Comparison of ENCODE assay signal across 1 cellular context in the genomic region with DNA sequence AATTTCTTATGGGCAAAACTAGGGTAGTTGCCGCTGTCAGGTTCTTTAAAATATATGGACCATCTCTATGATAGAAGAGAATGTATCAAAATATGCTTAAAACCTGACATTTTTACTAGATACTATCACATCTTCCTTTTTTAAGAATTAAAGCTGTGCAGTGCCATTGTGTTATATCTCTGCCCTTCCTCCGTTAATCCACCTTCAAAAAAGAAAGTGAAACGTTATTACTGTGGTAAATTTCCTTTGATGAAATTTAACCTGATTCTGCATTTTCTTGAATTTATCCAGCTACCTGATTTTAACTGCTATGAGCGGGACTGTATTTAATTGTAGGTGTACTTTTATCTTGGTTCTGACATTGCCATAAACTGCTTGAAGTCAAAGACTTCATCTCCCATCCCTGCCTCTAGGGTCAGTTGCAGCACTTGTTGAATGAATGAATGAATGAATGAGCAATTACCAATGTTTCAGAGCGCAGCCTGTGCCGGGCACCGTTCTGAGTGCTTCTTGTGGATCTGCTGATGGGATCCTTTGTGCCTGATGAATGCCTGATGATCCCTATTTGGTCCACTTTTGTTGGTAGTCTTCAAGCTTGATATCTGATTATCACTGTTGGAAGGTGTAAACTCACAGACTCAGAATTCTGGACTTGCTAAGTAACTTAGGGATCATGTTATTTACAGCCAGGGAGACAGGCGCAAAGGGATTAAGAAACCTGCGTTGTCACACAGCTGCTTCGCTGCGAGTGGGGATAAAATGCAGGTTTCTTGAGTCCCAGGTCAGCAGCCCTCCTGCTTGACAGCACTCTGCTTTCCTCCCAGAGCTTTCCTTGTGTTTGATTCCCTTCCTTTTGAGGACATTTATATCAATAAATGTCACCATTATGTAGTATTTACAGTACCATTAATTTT.
TF ChIP-seq lines count a peak whose summit lies in the region.

No MANE protein-coding gene starts in this region.

TF ChIP-seq in liver, 16 proteins besides CTCF, POLR2A, EP300 and RAD21 (continued from another document):
- TF ChIP-seq, protein P1, sequence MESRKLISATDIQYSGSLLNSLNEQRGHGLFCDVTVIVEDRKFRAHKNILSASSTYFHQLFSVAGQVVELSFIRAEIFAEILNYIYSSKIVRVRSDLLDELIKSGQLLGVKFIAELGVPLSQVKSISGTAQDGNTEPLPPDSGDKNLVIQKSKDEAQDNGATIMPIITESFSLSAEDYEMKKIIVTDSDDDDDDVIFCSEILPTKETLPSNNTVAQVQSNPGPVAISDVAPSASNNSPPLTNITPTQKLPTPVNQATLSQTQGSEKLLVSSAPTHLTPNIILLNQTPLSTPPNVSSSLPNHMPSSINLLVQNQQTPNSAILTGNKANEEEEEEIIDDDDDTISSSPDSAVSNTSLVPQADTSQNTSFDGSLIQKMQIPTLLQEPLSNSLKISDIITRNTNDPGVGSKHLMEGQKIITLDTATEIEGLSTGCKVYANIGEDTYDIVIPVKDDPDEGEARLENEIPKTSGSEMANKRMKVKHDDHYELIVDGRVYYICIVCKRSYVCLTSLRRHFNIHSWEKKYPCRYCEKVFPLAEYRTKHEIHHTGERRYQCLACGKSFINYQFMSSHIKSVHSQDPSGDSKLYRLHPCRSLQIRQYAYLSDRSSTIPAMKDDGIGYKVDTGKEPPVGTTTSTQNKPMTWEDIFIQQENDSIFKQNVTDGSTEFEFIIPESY (IDR thresholded peaks at IDR 0.05) = no peak
- TF ChIP-seq NR2F2 (IDR thresholded peaks at IDR 0.05) = no peak
- no peak for TF ChIP-seq FOXA1 (IDR thresholded peaks at IDR 0.05)
- TF ChIP-seq HNF4A (conservative IDR thresholded peaks at IDR 0.05) = no peak
- no peak for TF ChIP-seq TAF1 (conservative IDR thresholded peaks at IDR 0.05)
- no peak for TF ChIP-seq GABPA (IDR thresholded peaks at IDR 0.05 in 1 of 2, conservative IDR thresholded peaks at IDR 0.05 in 1 of 2)
- TF ChIP-seq, protein P2, sequence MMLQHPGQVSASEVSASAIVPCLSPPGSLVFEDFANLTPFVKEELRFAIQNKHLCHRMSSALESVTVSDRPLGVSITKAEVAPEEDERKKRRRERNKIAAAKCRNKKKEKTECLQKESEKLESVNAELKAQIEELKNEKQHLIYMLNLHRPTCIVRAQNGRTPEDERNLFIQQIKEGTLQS (IDR thresholded peaks at IDR 0.05) = no peak
- TF ChIP-seq, protein P3, sequence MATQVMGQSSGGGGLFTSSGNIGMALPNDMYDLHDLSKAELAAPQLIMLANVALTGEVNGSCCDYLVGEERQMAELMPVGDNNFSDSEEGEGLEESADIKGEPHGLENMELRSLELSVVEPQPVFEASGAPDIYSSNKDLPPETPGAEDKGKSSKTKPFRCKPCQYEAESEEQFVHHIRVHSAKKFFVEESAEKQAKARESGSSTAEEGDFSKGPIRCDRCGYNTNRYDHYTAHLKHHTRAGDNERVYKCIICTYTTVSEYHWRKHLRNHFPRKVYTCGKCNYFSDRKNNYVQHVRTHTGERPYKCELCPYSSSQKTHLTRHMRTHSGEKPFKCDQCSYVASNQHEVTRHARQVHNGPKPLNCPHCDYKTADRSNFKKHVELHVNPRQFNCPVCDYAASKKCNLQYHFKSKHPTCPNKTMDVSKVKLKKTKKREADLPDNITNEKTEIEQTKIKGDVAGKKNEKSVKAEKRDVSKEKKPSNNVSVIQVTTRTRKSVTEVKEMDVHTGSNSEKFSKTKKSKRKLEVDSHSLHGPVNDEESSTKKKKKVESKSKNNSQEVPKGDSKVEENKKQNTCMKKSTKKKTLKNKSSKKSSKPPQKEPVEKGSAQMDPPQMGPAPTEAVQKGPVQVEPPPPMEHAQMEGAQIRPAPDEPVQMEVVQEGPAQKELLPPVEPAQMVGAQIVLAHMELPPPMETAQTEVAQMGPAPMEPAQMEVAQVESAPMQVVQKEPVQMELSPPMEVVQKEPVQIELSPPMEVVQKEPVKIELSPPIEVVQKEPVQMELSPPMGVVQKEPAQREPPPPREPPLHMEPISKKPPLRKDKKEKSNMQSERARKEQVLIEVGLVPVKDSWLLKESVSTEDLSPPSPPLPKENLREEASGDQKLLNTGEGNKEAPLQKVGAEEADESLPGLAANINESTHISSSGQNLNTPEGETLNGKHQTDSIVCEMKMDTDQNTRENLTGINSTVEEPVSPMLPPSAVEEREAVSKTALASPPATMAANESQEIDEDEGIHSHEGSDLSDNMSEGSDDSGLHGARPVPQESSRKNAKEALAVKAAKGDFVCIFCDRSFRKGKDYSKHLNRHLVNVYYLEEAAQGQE (IDR thresholded peaks at IDR 0.05) = no peak
- no peak for TF ChIP-seq RXRA (IDR thresholded peaks at IDR 0.05)
- TF ChIP-seq YY1 (IDR thresholded peaks at IDR 0.05) = no peak
- TF ChIP-seq HNF4G (IDR thresholded peaks at IDR 0.05) = no peak
- TF ChIP-seq, protein P4, sequence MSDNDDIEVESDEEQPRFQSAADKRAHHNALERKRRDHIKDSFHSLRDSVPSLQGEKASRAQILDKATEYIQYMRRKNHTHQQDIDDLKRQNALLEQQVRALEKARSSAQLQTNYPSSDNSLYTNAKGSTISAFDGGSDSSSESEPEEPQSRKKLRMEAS (IDR thresholded peaks at IDR 0.05) = no peak
